Comparison of ENCODE assay signal across 8 cellular contexts in genomic region chr9:126471084-126471611, GRCh38.
A peak's percentile ranks its signal among the peaks of the same experiment; 100 is the strongest.
DNase-seq lines count a peak whose midpoint lies in the region; ATAC-seq and FAIRE-seq lines count a peak whose summit lies in the region.

No MANE protein-coding gene starts in this region.

- ATAC-seq in HG02798 (IDR thresholded peaks at IDR 0.05; ENCODE audit: poor library complexity, unreplicated experiment) (no peak), HG02970 (IDR thresholded peaks at IDR 0.05; ENCODE audit: low FRiP score, unreplicated experiment) (no peak)

- DNase-seq in GM19239 (ENCODE audit: insufficient read length, low spot score) (peak; percentile 45), M059J (ENCODE audit: low read depth) (peak; percentile 25), fibroblast of gingiva (ENCODE audit: low read depth) (peak; percentile 87), skeletal muscle cell (ENCODE audit: low read depth) (peak; percentile 65), ecto neural progenitor cell (ENCODE audit: low spot score) (no peak)
- peak; percentile 54 to 58 for DNase-seq in activated CD8-positive, alpha-beta memory T cell treated with anti-CD3 and anti-CD28 coated beads for 4 hours (ENCODE audit: low read depth in 2 of 2)

- no peak overlapping the region for H3K4me3 ChIP-seq in skeletal muscle cell (ENCODE audit: low read depth, low read length)

- peak; percentile 87 for FAIRE-seq in GM19239 (lab: Jason Lieb, UNC)
